ENCODE assay signal across 32 cellular contexts in the genomic region with DNA sequence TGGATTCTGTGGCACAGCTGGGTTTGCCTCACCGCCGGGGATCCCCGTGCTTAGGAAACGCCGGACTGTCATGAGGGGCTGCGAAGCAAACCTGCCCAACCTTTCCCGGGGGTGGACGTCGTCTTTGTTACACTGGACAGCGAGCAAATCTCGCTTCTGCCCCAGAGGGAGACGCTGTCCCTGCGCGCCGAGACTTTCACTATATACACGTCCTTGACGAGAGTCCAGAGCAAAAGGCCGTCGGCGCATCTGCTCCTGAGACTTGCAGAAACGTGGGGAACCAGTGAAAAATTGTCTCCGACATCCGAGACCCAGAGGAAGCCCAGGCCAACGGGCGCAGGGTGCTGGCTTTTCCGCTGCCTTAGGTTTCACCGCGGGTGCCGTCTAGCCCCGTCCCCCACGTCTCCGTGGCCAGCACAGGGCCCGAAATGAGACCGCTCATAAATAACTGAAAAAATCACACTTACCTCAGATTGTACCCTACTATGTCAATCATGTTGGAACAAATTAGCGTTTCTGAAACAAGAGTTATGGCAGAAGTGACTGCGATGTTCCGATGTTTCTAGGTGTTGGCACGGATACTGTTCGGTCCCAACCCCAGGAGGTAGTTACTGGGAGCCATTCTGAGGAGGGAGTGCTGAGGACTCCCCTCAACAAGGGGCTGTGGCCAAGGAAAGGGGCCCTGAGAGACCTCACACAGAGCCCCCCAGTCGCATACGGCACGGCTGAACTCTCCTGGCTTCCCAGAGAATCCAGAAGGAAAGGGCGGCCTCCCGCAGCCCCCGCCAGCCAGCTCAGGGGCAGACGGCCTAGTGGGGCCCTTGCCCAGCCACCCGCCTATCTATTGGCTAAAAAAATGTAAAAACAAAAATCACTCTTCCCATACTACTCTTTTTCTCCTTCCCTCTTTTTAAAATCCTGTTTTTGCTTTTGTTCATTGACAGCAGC. TPM values are rescaled to one million over a fixed set of nuclear protein-coding genes. Genes with fewer than 3 reads are reported as not detected.
"Had no signal": no experiment of that assay in that cellular context is flagged by ENCODE, and none has a peak within 500 bp of the region (broad histone marks: within the 10 kb centered on the region; RNA-seq: fewer than 3 reads in every experiment).

No MANE protein-coding gene starts in this region.

- H3K4me2 ChIP-seq: hepatocyte, smooth muscle cell had no signal

- ATAC-seq: foreskin keratinocyte; gastroesophageal sphincter; left cardiac atrium; naive thymus-derived CD8-positive, alpha-beta T cell; sciatic nerve; stimulated activated effector memory CD8-positive, alpha-beta T cell treated with anti-CD3 and anti-CD28 coated beads, Interleukin-12 subunit alpha, Interleukin-12 subunit beta, amount 100 ng/mL, for 72 hours had no signal

- H3K36me3 Mint-ChIP-seq: naive thymus-derived CD8-positive, alpha-beta T cell; stimulated activated effector memory CD8-positive, alpha-beta T cell treated with anti-CD3 and anti-CD28 coated beads, Interleukin-12 subunit alpha, Interleukin-12 subunit beta, amount 100 ng/mL, for 72 hours had no signal

- H3K27ac Mint-ChIP-seq: naive thymus-derived CD8-positive, alpha-beta T cell; nephron progenitor cell; stimulated activated effector memory CD8-positive, alpha-beta T cell treated with anti-CD3 and anti-CD28 coated beads, Interleukin-12 subunit alpha, Interleukin-12 subunit beta, amount 100 ng/mL, for 72 hours had no signal

- H3K4me3 ChIP-seq: coronary artery, esophagus muscularis mucosa, gastroesophageal sphincter, heart left ventricle, hepatocyte, left lung, prostate gland, right atrium auricular region, smooth muscle cell, suprapubic skin, transverse colon, vagina had no signal

- H3K9ac ChIP-seq: parathyroid adenoma had no signal

- DNase-seq: dermis blood vessel endothelial cell; effector memory CD4-positive, alpha-beta T cell; foreskin keratinocyte; left cardiac atrium; mesenchymal stem cell; nephron progenitor cell; stimulated activated CD4-positive, alpha-beta T cell treated with anti-CD3 and anti-CD28 coated beads, Interleukin-12 subunit alpha, Interleukin-12 subunit beta, amount 100 ng/mL, for 4 hours; stimulated activated CD4-positive, alpha-beta T cell treated with anti-CD3 and anti-CD28 coated beads, Interleukin-1b, Interleukin-23, amount 100 ng/mL, for 48 hours; stimulated activated CD4-positive, alpha-beta T cell treated with anti-CD3 and anti-CD28 coated beads, Interleukin-4, amount 100 ng/mL, for 24 hours; stimulated activated naive CD4-positive, alpha-beta T cell treated with Interleukin-2 at 50 U/mL for 16 hours; transverse colon had no signal

- H3K27ac ChIP-seq: coronary artery, esophagus muscularis mucosa, foreskin keratinocyte, gastroesophageal sphincter, heart left ventricle, hepatocyte, left lung, neutrophil, parathyroid adenoma, prostate gland, right atrium auricular region, suprapubic skin, transverse colon, vagina had no signal

- H3K27me3 ChIP-seq: hepatocyte, neutrophil, right atrium auricular region, vagina had no signal

- H3K9me3 Mint-ChIP-seq: naive thymus-derived CD8-positive, alpha-beta T cell; nephron progenitor cell; stimulated activated effector memory CD8-positive, alpha-beta T cell treated with anti-CD3 and anti-CD28 coated beads, Interleukin-12 subunit alpha, Interleukin-12 subunit beta, amount 100 ng/mL, for 72 hours had no signal

- H3K79me2 ChIP-seq: hepatocyte, parathyroid adenoma had no signal

- H3K4me1 Mint-ChIP-seq: naive thymus-derived CD8-positive, alpha-beta T cell; stimulated activated effector memory CD8-positive, alpha-beta T cell treated with anti-CD3 and anti-CD28 coated beads, Interleukin-12 subunit alpha, Interleukin-12 subunit beta, amount 100 ng/mL, for 72 hours had no signal

- H3K4me3 Mint-ChIP-seq: naive thymus-derived CD8-positive, alpha-beta T cell; nephron progenitor cell; stimulated activated effector memory CD8-positive, alpha-beta T cell treated with anti-CD3 and anti-CD28 coated beads, Interleukin-12 subunit alpha, Interleukin-12 subunit beta, amount 100 ng/mL, for 72 hours had no signal

- H3K4me1 ChIP-seq: foreskin keratinocyte, heart left ventricle, right atrium auricular region, suprapubic skin, vagina had no signal

- H3K36me3 ChIP-seq: esophagus muscularis mucosa, gastroesophageal sphincter, heart left ventricle, left lung, neutrophil, prostate gland, right atrium auricular region, suprapubic skin, transverse colon, vagina had no signal

RNA-seq across cellular contexts. Expression of a gene that starts 14.4 kb away (rescaled TPM):
- total RNA-seq: endothelial cell of umbilical vein; fibroblast of lung; foreskin keratinocyte; left cardiac atrium; lower leg skin; lung microvascular endothelial cell; myocyte; naive thymus-derived CD8-positive, alpha-beta T cell; smooth muscle cell; suprapubic skin had no signal
- polyA plus RNA-seq: fibroblast of lung; foreskin keratinocyte; naive thymus-derived CD8-positive, alpha-beta T cell; smooth muscle cell had no signal
